ENCODE assay signal across 9 cellular contexts in genomic region chr5:74765201-74765600, GRCh38. TPM values are rescaled to one million over a fixed set of nuclear protein-coding genes. Genes with fewer than 3 reads are reported as not detected.
DNase-seq lines count a peak whose midpoint lies in the region; ATAC-seq and TF ChIP-seq lines count a peak whose summit lies in the region.
"Had no signal": no experiment of that assay in that cellular context is flagged by ENCODE, and none has a peak within 500 bp of the region (broad histone marks: within the 10 kb centered on the region; RNA-seq: fewer than 3 reads in every experiment).

No MANE protein-coding gene starts in this region.

- H2AFZ ChIP-seq in parathyroid adenoma: no peak overlapping the region

- peaks cover 17% of the 10 kb centered on the region for H3K4me1 ChIP-seq in HAP-1
- peaks cover 16% of the 10 kb centered on the region for H3K4me1 ChIP-seq in parathyroid adenoma
- H3K4me1 ChIP-seq in Peyer's patch: peaks cover 0 to 28% (median 4%) of the 10 kb centered on the region in 4 donors
- peaks cover 41% of the 10 kb centered on the region for H3K4me1 ChIP-seq in foreskin keratinocyte

- no peaks in the 10 kb centered on the region for H3K27me3 ChIP-seq in HAP-1 (ENCODE audit: low read depth)
- H3K27me3 ChIP-seq in parathyroid adenoma (ENCODE audit: control insufficient read depth, insufficient read depth, low read length): no peaks in the 10 kb centered on the region
- H3K27me3 ChIP-seq in Peyer's patch: no peaks in the 10 kb centered on the region
- H3K27me3 ChIP-seq in foreskin keratinocyte: no peaks in the 10 kb centered on the region
- H3K27me3 ChIP-seq: ascending aorta had no signal

- no peak for ATAC-seq in HG03097 (IDR thresholded peaks at IDR 0.05; ENCODE audit: low FRiP score, unreplicated experiment)
- no peak for ATAC-seq in foreskin keratinocyte
- ATAC-seq: left colon had no signal

- no peak overlapping the region for H3K9ac ChIP-seq in parathyroid adenoma

- DNase-seq in HAP-1 (ENCODE audit: low spot score in 2 of 2) (peak; percentile 49 to 64), NCI-H774 (lab: John Stamatoyannopoulos, UW) (peak; percentile 71), choroid plexus epithelial cell (ENCODE audit: low read depth) (peak; percentile 29), Peyer's patch (no peak), foreskin keratinocyte (no peak)

- no peak overlapping the region for H3K27ac ChIP-seq in parathyroid adenoma
- no peak overlapping the region for H3K27ac ChIP-seq in Peyer's patch
- no peak overlapping the region for H3K27ac ChIP-seq in foreskin keratinocyte
- H3K27ac ChIP-seq: ascending aorta had no signal

- H3K9me3 ChIP-seq in HAP-1: no peaks in the 10 kb centered on the region
- H3K9me3 ChIP-seq in parathyroid adenoma (ENCODE audit: control insufficient read depth, low read length): no peaks in the 10 kb centered on the region
- H3K9me3 ChIP-seq in Peyer's patch: no peaks in the 10 kb centered on the region
- H3K9me3 ChIP-seq: ascending aorta had no signal

- peak overlapping the region; percentile 32 for H3K4me2 ChIP-seq in parathyroid adenoma (ENCODE audit: low read length)

- TF ChIP-seq CTCF in choroid plexus epithelial cell (conservative IDR thresholded peaks at IDR 0.05; ENCODE audit: low read depth, low read length) (no peak), parathyroid adenoma (IDR thresholded peaks at IDR 0.05) (no peak), Peyer's patch (IDR thresholded peaks at IDR 0.05) (no peak), foreskin keratinocyte (conservative IDR thresholded peaks at IDR 0.05) (no peak)

- in situ Hi-C loops in HAP-1 (cut with MboI; ENCODE audit: low sequenced_read_pairs): loop anchor here (10.0 kb wide), 1 partner anchor 150 kb away; no protein-coding TSS in a partner anchor

- H3K79me2 ChIP-seq in parathyroid adenoma: peaks cover 18% of the 10 kb centered on the region

- no peak overlapping the region for H3K4me3 ChIP-seq in HAP-1
- no peak overlapping the region for H3K4me3 ChIP-seq in choroid plexus epithelial cell (ENCODE audit: low read depth, low read length)
- no peak overlapping the region for H3K4me3 ChIP-seq in parathyroid adenoma (ENCODE audit: low read depth, low read length)
- H3K4me3 ChIP-seq in Peyer's patch: peak overlapping the region in 1 of 4 donors; percentile 86

- no peak for TF ChIP-seq POLR2A in Peyer's patch (IDR thresholded peaks at IDR 0.05)

- H3K36me3 ChIP-seq in HAP-1 (replicated peaks) (peaks cover 49% of the 10 kb centered on the region), parathyroid adenoma (ENCODE audit: control insufficient read depth, insufficient read depth, low read length) (no peaks in the 10 kb centered on the region), Peyer's patch (peaks cover 0 to 33% (median 0%) of the 10 kb centered on the region in 3 donors)

RNA-seq across cellular contexts. Expression of gene GFM2, which starts 1.7 kb away (rescaled TPM):
- total RNA-seq in Peyer's patch (10 to 100 TPM; 21.4 to 45.3 (median 29.2) TPM), foreskin keratinocyte (34.7 and 34.8 TPM in 2 replicates)
- 20.3 and 24.5 TPM in 2 replicates for polyA plus RNA-seq in foreskin keratinocyte

RNA-seq across cellular contexts. Expression of gene NSA2, which starts 1.8 kb away (rescaled TPM):
- total RNA-seq in Peyer's patch: 10 to 100 TPM; 26.1 to 78.4 (median 40.1) TPM
- total RNA-seq in foreskin keratinocyte: 141 and 155 TPM in 2 replicates
- polyA plus RNA-seq in foreskin keratinocyte: 100.0 and 127 TPM in 2 replicates

Comparison
In these comparisons a context has a peak if more than half of its experiments do, and no peak if none do; other contexts are left out.
1. DNase-seq: peak in HAP-1 (2 of 2), NCI-H774 (single experiment) and choroid plexus epithelial cell (single experiment); none in Peyer's patch (0 of 3) and foreskin keratinocyte (0 of 2).